In genomic region chr21:36385233-36385908, GRCh38 we compare ENCODE assay signal across 8 cellular contexts.
DNase-seq lines count a peak whose midpoint lies in the region; ATAC-seq lines count a peak whose summit lies in the region.

Gene CHAF1B (plus strand): TSS chr21:36385392. CDS start chr21:36386137, 745 bp downstream.

- DNase-seq in ACHN: peak; percentile 76
- peak; percentile 26 for DNase-seq in NCI-H2196 treated with DMSO at 0.1 percent for 48 hours (lab: John Stamatoyannopoulos, UW; ENCODE audit: unreplicated experiment)
- DNase-seq in cerebellar cortex (ENCODE audit: low spot score): peak; percentile 77
- peak; percentile 48 for DNase-seq in kidney glomerular epithelial cell (lab: John Stamatoyannopoulos, UW)
- DNase-seq in stimulated activated CD4-positive, alpha-beta T cell treated with anti-CD3 and anti-CD28 coated beads, Interleukin-15, amount 100 ng/mL, for 24 hours: peak; percentile 87

- ATAC-seq in GM18868 (IDR thresholded peaks at IDR 0.05; ENCODE audit: unreplicated experiment): peak; percentile 91
- ATAC-seq in HG03103 (IDR thresholded peaks at IDR 0.05; ENCODE audit: low read depth, unreplicated experiment): peak; percentile 72
- peak; percentile 95 for ATAC-seq in activated CD4-positive, CD25-positive, alpha-beta regulatory T cell treated with anti-CD3 and anti-CD28 coated beads, Interleukin-2, amount 50 U/mL, for 24 hours

- in situ Hi-C loops in ACHN (cut with HindIII; ENCODE audit: low pct_ligation_motif_present, low pct_unique_long_range_greater_than_20kb, low sequenced_read_pairs): no loop called here

Comparison
In these comparisons a context has a peak if more than half of its experiments do, and no peak if none do; other contexts are left out.
1. Peak in every context shown above with its lines: DNase-seq and ATAC-seq.
2. DNase-seq: peak in every context shown above with its lines; median percentile 87 in stimulated activated CD4-positive, alpha-beta T cell treated with anti-CD3 and anti-CD28 coated beads, Interleukin-15, amount 100 ng/mL, for 24 hours; 77 in cerebellar cortex; 76 in ACHN; 48 in kidney glomerular epithelial cell; 26 in NCI-H2196 treated with DMSO at 0.1 percent for 48 hours.